Comparison of ENCODE assay signal across 8 cellular contexts in the genomic region with DNA sequence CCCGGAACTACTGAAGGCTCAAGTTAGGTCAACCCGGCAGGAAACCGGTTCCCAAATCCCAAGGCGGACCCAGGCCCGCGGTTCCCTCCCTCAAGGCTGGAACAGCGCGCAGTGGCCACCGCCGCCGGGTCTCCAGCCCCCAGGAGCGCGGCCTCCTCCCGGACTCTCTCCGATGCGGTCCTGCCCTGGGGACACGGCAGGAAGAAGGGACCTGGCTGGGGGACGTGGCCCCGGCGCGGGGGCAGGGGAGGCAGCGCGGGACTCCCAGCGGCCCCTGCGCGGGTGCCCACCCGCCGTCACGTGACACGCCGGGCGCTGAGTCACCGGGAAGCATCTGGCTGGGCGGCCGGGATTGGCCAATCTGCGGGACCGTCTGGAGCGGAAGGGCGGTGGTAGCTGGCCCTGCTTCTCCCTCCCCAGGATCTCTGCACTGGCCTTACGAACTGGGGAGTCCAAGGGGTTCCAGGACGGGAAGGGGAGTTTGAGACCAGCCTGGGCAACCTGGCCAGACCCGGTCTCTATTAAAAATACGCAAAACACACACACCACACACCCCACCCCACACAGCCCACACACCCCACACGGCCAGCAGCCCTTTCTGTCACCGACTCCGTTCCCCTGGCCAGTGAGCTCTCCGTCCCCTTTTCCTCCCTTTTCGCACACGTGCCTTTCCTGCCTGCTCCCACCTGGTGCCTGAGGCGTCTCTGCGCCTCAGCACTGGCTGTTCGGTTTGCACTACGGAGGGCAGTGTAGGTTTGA. TPM values are rescaled to one million over a fixed set of nuclear protein-coding genes. Genes with fewer than 3 reads are reported as not detected.
DNase-seq lines count a peak whose midpoint lies in the region; ATAC-seq and TF ChIP-seq lines count a peak whose summit lies in the region.

No MANE protein-coding gene starts in this region.

- H2AFZ ChIP-seq in Loucy (ENCODE audit: low read length), result peak overlapping the region; percentile 61

- DNase-seq in Daoy (ENCODE audit: low read depth) (peak; percentile 98), GOT3 (lab: John Stamatoyannopoulos, UW) (peak; percentile 57), RWPE2 (ENCODE audit: low spot score) (peak; percentile 96), fibroblast of pulmonary artery (ENCODE audit: low read depth) (peak; percentile 93), nephron progenitor cell (peak; percentile 85)
- peak; percentile 91 for DNase-seq in activated T-helper 9 cell treated with anti-CD3 and anti-CD28 coated beads, Interleukin-2, amount 50 U/mL, for 16 hours (ENCODE audit: low read depth)
- DNase-seq in stimulated activated naive CD8-positive, alpha-beta T cell treated with anti-CD3 and anti-CD28 coated beads, Interleukin-15, amount 100 ng/mL, for 72 hours, result peak; percentile 79 to 90

- peaks cover 33% of the 10 kb centered on the region for H3K79me2 ChIP-seq in Loucy (ENCODE audit: insufficient read depth, low read length)

- H3K36me3 ChIP-seq in Loucy (ENCODE audit: insufficient read depth, low read length), result no peaks in the 10 kb centered on the region
- no peaks in the 10 kb centered on the region for H3K36me3 ChIP-seq in RWPE2 (ENCODE audit: low read depth)

- peak overlapping the region; percentile 99 for H3K27ac Mint-ChIP-seq in nephron progenitor cell
- peak overlapping the region; percentile 96 to 98 for H3K27ac Mint-ChIP-seq in stimulated activated naive CD8-positive, alpha-beta T cell treated with anti-CD3 and anti-CD28 coated beads, Interleukin-15, amount 100 ng/mL, for 72 hours

- H3K27ac ChIP-seq in RWPE2 (ENCODE audit: poor library complexity, severe bottlenecking), result peak overlapping the region; percentile 89

- no peaks in the 10 kb centered on the region for H3K36me3 Mint-ChIP-seq in nephron progenitor cell (ENCODE audit: low read depth)

- H3K4me2 ChIP-seq in Loucy (ENCODE audit: low read depth, low read length, poor library complexity, severe bottlenecking), result peak overlapping the region; percentile 88

- H3K4me1 ChIP-seq in Loucy (ENCODE audit: insufficient read depth, low read length, poor library complexity, severe bottlenecking), result peaks cover 9% of the 10 kb centered on the region
- H3K4me1 ChIP-seq in RWPE2 (ENCODE audit: insufficient read depth, poor library complexity, severe bottlenecking), result peaks cover 34% of the 10 kb centered on the region

- peak; percentile 78 for ATAC-seq in RWPE2 (ENCODE audit: low read depth)
- peak; percentile 91 for ATAC-seq in stimulated activated naive CD8-positive, alpha-beta T cell treated with anti-CD3 and anti-CD28 coated beads, Interleukin-15, amount 100 ng/mL, for 72 hours

- no peaks in the 10 kb centered on the region for H3K9me3 Mint-ChIP-seq in nephron progenitor cell
- no peaks in the 10 kb centered on the region for H3K9me3 Mint-ChIP-seq in stimulated activated naive CD8-positive, alpha-beta T cell treated with anti-CD3 and anti-CD28 coated beads, Interleukin-15, amount 100 ng/mL, for 72 hours

- no peaks in the 10 kb centered on the region for H3K9me2 ChIP-seq in Loucy (replicated peaks; ENCODE audit: low read depth, low read length)

- H3F3A ChIP-seq in Loucy (ENCODE audit: low read depth), result no peaks in the 10 kb centered on the region

- H3K4me3 Mint-ChIP-seq in nephron progenitor cell, result peak overlapping the region; percentile 93
- peak overlapping the region; percentile 85 to 93 for H3K4me3 Mint-ChIP-seq in stimulated activated naive CD8-positive, alpha-beta T cell treated with anti-CD3 and anti-CD28 coated beads, Interleukin-15, amount 100 ng/mL, for 72 hours

- H3K27me3 ChIP-seq in Loucy (ENCODE audit: insufficient read depth, low read length, poor library complexity, severe bottlenecking), result no peaks in the 10 kb centered on the region
- H3K27me3 ChIP-seq in RWPE2 (ENCODE audit: insufficient read depth, poor library complexity, severe bottlenecking), result no peaks in the 10 kb centered on the region

- peak overlapping the region; percentile 84 for H3K4me3 ChIP-seq in Loucy (ENCODE audit: low read length, poor library complexity, severe bottlenecking)
- peak overlapping the region; percentile 49 for H3K4me3 ChIP-seq in RWPE2 (ENCODE audit: severe bottlenecking)
- H3K4me3 ChIP-seq in fibroblast of pulmonary artery (replicated peaks; ENCODE audit: low read depth, low read length), result peak overlapping the region; percentile 68

- H3K9me3 ChIP-seq in Loucy (ENCODE audit: insufficient read depth, low read depth, low read length) (no peaks in the 10 kb centered on the region), RWPE2 (ENCODE audit: severe bottlenecking) (no peaks in the 10 kb centered on the region)

- no peaks in the 10 kb centered on the region for H4K20me1 ChIP-seq in Loucy (ENCODE audit: insufficient read depth, low read length, poor library complexity, severe bottlenecking)

- H3K9ac ChIP-seq in Loucy (ENCODE audit: low read depth, low read length, poor library complexity, severe bottlenecking), result peak overlapping the region; percentile 91

- peaks cover 49% of the 10 kb centered on the region for H3K4me1 Mint-ChIP-seq in nephron progenitor cell
- H3K4me1 Mint-ChIP-seq in stimulated activated naive CD8-positive, alpha-beta T cell treated with anti-CD3 and anti-CD28 coated beads, Interleukin-15, amount 100 ng/mL, for 72 hours, result peaks cover 38% of the 10 kb centered on the region

- TF ChIP-seq CTCF in Loucy (conservative IDR thresholded peaks at IDR 0.05; ENCODE audit: low read length), result no peak
- TF ChIP-seq CTCF in RWPE2 (IDR thresholded peaks at IDR 0.05; ENCODE audit: poor library complexity, severe bottlenecking), result no peak
- TF ChIP-seq CTCF in fibroblast of pulmonary artery (IDR thresholded peaks at IDR 0.05; ENCODE audit: low read length, missing control alignments), result no peak
- TF ChIP-seq CTCF in nephron progenitor cell (IDR thresholded peaks at IDR 0.05), result no peak

- H3K27me3 Mint-ChIP-seq in nephron progenitor cell (ENCODE audit: low read depth, poor library complexity), result peaks cover 6% of the 10 kb centered on the region
- H3K27me3 Mint-ChIP-seq in stimulated activated naive CD8-positive, alpha-beta T cell treated with anti-CD3 and anti-CD28 coated beads, Interleukin-15, amount 100 ng/mL, for 72 hours, result no peaks in the 10 kb centered on the region

RNA-seq across cellular contexts. Expression of a gene that starts 21.4 kb away (rescaled TPM):
- total RNA-seq in Daoy (2014; rRNA removed; shearing (Covaris generic)), result 452 and 478 TPM in 2 replicates

RNA-seq across cellular contexts. Expression of a gene that starts 47.4 kb away (rescaled TPM):
- total RNA-seq in Daoy (2014; rRNA removed; shearing (Covaris generic)), result 69.4 and 84.5 TPM in 2 replicates

RNA-seq across cellular contexts. Expression of a gene that starts 54.9 kb away (rescaled TPM):
- 1.8 and 2.6 TPM in 2 replicates for total RNA-seq in Daoy (2014; rRNA removed; shearing (Covaris generic))

Comparison
In these comparisons a context has a peak if more than half of its experiments do, and no peak if none do; other contexts are left out.
1. Peak in every context shown above with its lines: DNase-seq, ATAC-seq, H3K4me3 ChIP-seq and H3K27ac ChIP-seq.